11 cellular contexts compared by ENCODE assay signal in the genomic region with DNA sequence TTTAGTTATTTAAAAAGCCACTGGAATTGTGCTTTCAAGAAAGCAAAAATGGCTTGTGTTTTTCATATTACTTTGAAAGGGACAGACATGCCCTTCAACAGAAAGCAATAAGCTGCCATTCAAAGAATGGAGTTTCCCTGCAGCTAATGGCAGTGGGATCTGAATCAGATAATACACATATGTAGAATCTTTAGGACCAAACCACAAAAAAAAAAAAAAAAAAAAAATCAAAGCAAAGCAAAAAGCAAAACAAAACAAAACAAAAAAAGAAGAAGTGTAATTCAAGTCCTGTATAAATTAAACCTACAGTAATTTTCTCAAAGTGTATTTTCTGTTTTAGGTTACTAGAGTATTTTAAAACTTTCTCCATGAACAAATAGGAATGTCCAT.
DNase-seq lines count a peak whose midpoint lies in the region; ATAC-seq and TF ChIP-seq lines count a peak whose summit lies in the region.
"Had no signal": no experiment of that assay in that cellular context is flagged by ENCODE, and none has a peak within 500 bp of the region (broad histone marks: within the 10 kb centered on the region; RNA-seq: fewer than 3 reads in every experiment).

No MANE protein-coding gene starts in this region.

- H3K27ac ChIP-seq in left ventricle myocardium inferior (replicated peaks) (peak overlapping the region; percentile 64), right lobe of liver (peak overlapping the region in 2 of 3 donors; percentile 19 to 65), uterus (peak overlapping the region; percentile 59 to 68), neuronal stem cell (replicated peaks; ENCODE audit: low read length) (no peak overlapping the region)
- H3K27ac ChIP-seq: C4-2B had no signal

- peak overlapping the region; percentile 44; the same call in 1 of the 2 replicates for H3K27ac Mint-ChIP-seq in WTC11

- H3K4me1 Mint-ChIP-seq in WTC11, result peaks cover 69% of the 10 kb centered on the region

- no peak overlapping the region for H2BK120ac ChIP-seq in neuronal stem cell (ENCODE audit: low read depth, low read length)

- no peak overlapping the region for H3K18ac ChIP-seq in neuronal stem cell (ENCODE audit: low read length)

- H3K4me1 ChIP-seq in left ventricle myocardium inferior (peaks cover 54% of the 10 kb centered on the region), right lobe of liver (peaks cover 0 to 58% (median 21%) of the 10 kb centered on the region in 4 donors), uterus (peaks cover 3 to 5% of the 10 kb centered on the region in 2 donors), neuronal stem cell (ENCODE audit: control insufficient read depth in 2 of 2, insufficient read depth in 1 of 2, low read depth in 1 of 2, low read length in 2 of 2) (peaks cover 13 to 14% of the 10 kb centered on the region in 2 donors)

- POLR2A ChIA-PET in WTC11 (lab: Charles Lee), result no interaction called here

- H3K4ac ChIP-seq in neuronal stem cell (ENCODE audit: low read length), result no peak overlapping the region

- H3K36me3 ChIP-seq in left ventricle myocardium inferior, result no peaks in the 10 kb centered on the region
- no peaks in the 10 kb centered on the region for H3K36me3 ChIP-seq in right lobe of liver
- no peaks in the 10 kb centered on the region for H3K36me3 ChIP-seq in uterus
- no peaks in the 10 kb centered on the region for H3K36me3 ChIP-seq in neuronal stem cell (replicated peaks in 1 of 2; ENCODE audit: control insufficient read depth in 2 of 2, insufficient read depth in 2 of 2, low read length in 2 of 2)
- H3K36me3 ChIP-seq: ovary had no signal

- no peaks in the 10 kb centered on the region for H3K27me3 ChIP-seq in left ventricle myocardium inferior (ENCODE audit: low read depth)
- H3K27me3 ChIP-seq in right lobe of liver, result no peaks in the 10 kb centered on the region
- H3K27me3 ChIP-seq in uterus, result no peaks in the 10 kb centered on the region
- H3K27me3 ChIP-seq in neuronal stem cell (ENCODE audit: control insufficient read depth in 3 of 3, insufficient read depth in 3 of 3, low read depth in 1 of 3, low read length in 3 of 3), result no peaks in the 10 kb centered on the region
- H3K27me3 ChIP-seq: ovary had no signal

- DNase-seq in left ventricle myocardium inferior (no peak), left ventricle myocardium superior (no peak), WTC11 (ENCODE audit: low spot score) (no peak), right lobe of liver (no peak), uterus (no peak), NCI-H128 (lab: John Stamatoyannopoulos, UW; ENCODE audit: unreplicated experiment) (no peak), NCI-H748 (lab: John Stamatoyannopoulos, UW; ENCODE audit: unreplicated experiment) (no peak), neuronal stem cell (ENCODE audit: low spot score) (no peak)
- DNase-seq: NCI-H1694, ovary had no signal

- H3K4me3 Mint-ChIP-seq in WTC11, result peak overlapping the region; percentile 29; the same call in 1 of the 2 replicates

- TF ChIP-seq POLR2A in right lobe of liver (IDR thresholded peaks at IDR 0.05) (no peak), uterus (IDR thresholded peaks at IDR 0.05) (no peak)

- H4K91ac ChIP-seq in neuronal stem cell (ENCODE audit: low read depth, low read length, poor library complexity), result no peak overlapping the region

- no peaks in the 10 kb centered on the region for H3K79me1 ChIP-seq in neuronal stem cell (ENCODE audit: low read depth, low read length)

- no peak overlapping the region for H3K4me3 ChIP-seq in left ventricle myocardium inferior
- H3K4me3 ChIP-seq in right lobe of liver, result no peak overlapping the region
- H3K4me3 ChIP-seq in uterus, result no peak overlapping the region
- no peak overlapping the region for H3K4me3 ChIP-seq in neuronal stem cell (ENCODE audit: low read length in 2 of 2)
- H3K4me3 ChIP-seq: ovary had no signal

- ATAC-seq in left ventricle myocardium superior, result no peak
- ATAC-seq in WTC11, result no peak
- ATAC-seq in right lobe of liver, result no peak

- H3K36me3 Mint-ChIP-seq in WTC11, result no peaks in the 10 kb centered on the region

- no peak overlapping the region for H2BK5ac ChIP-seq in neuronal stem cell (ENCODE audit: low read length)

- H4K8ac ChIP-seq in neuronal stem cell (ENCODE audit: low read depth, low read length), result no peak overlapping the region

- no peak overlapping the region for H3K23ac ChIP-seq in neuronal stem cell (ENCODE audit: low read depth, low read length, poor library complexity)

- H3K9me3 ChIP-seq in left ventricle myocardium inferior (replicated peaks), result no peaks in the 10 kb centered on the region
- H3K9me3 ChIP-seq in right lobe of liver, result no peaks in the 10 kb centered on the region
- no peaks in the 10 kb centered on the region for H3K9me3 ChIP-seq in uterus
- no peaks in the 10 kb centered on the region for H3K9me3 ChIP-seq in neuronal stem cell (replicated peaks in 1 of 2; ENCODE audit: control insufficient read depth in 2 of 2, insufficient read depth in 1 of 2, low read depth in 1 of 2, low read length in 2 of 2)
- H3K9me3 ChIP-seq: ovary had no signal

- H2BK15ac ChIP-seq in neuronal stem cell (ENCODE audit: low read length), result no peak overlapping the region

- no peak overlapping the region for H3K4me2 ChIP-seq in neuronal stem cell (ENCODE audit: insufficient read depth, low read length, poor library complexity, severe bottlenecking)

- no peak overlapping the region for H3K9ac ChIP-seq in neuronal stem cell (ENCODE audit: low read depth, low read length, poor library complexity)

- H2BK12ac ChIP-seq in neuronal stem cell (ENCODE audit: low read length), result no peak overlapping the region

- TF ChIP-seq CTCF in left ventricle myocardium inferior (IDR thresholded peaks at IDR 0.05; ENCODE audit: borderline replicate concordance), result no peak
- no peak for TF ChIP-seq CTCF in WTC11 (IDR thresholded peaks at IDR 0.05)
- TF ChIP-seq CTCF in right lobe of liver (IDR thresholded peaks at IDR 0.05), result no peak
- no peak for TF ChIP-seq CTCF in uterus (IDR thresholded peaks at IDR 0.05)

- no peak overlapping the region for H2AK5ac ChIP-seq in neuronal stem cell (ENCODE audit: low read depth, low read length)

- CTCF ChIA-PET in WTC11 (lab: Charles Lee), result interaction anchor here (0.7 to 1.1 kb wide), 5 partner anchors 12 to 279 kb away, joined by 3 to 6 read pairs (median 3); no protein-coding TSS in a partner anchor

- no peaks in the 10 kb centered on the region for H3K9me3 Mint-ChIP-seq in WTC11

- no peaks in the 10 kb centered on the region for H3K27me3 Mint-ChIP-seq in WTC11 (ENCODE audit: low read depth)

- no peak overlapping the region for H3K14ac ChIP-seq in neuronal stem cell (ENCODE audit: low read length)

- intact Hi-C loops in left ventricle myocardium inferior (cut with micrococcal nuclease), result no loop called here
- intact Hi-C loops in left ventricle myocardium superior (cut with micrococcal nuclease), result no loop called here
- intact Hi-C loops in right lobe of liver (cut with DNase I), result no loop called here
- intact Hi-C loops in uterus (cut with DNase I; ENCODE audit: low total_unique reads), result no loop called here

- no peak overlapping the region for H2AFZ ChIP-seq in neuronal stem cell (ENCODE audit: low read length)

TF ChIP-seq in WTC11, 78 proteins besides CTCF, POLR2A, EP300 and RAD21 (continues in another document):
- TF ChIP-seq, protein P1, sequence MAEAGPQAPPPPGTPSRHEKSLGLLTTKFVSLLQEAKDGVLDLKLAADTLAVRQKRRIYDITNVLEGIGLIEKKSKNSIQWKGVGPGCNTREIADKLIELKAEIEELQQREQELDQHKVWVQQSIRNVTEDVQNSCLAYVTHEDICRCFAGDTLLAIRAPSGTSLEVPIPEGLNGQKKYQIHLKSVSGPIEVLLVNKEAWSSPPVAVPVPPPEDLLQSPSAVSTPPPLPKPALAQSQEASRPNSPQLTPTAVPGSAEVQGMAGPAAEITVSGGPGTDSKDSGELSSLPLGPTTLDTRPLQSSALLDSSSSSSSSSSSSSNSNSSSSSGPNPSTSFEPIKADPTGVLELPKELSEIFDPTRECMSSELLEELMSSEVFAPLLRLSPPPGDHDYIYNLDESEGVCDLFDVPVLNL (CRISPR knock-in tag; IDR thresholded peaks at IDR 0.05; ENCODE audit: borderline replicate concordance, low read depth), result no peak
- no peak for TF ChIP-seq ZNF396 (CRISPR knock-in tag; IDR thresholded peaks at IDR 0.05; ENCODE audit: borderline replicate concordance)
- TF ChIP-seq, protein P2, sequence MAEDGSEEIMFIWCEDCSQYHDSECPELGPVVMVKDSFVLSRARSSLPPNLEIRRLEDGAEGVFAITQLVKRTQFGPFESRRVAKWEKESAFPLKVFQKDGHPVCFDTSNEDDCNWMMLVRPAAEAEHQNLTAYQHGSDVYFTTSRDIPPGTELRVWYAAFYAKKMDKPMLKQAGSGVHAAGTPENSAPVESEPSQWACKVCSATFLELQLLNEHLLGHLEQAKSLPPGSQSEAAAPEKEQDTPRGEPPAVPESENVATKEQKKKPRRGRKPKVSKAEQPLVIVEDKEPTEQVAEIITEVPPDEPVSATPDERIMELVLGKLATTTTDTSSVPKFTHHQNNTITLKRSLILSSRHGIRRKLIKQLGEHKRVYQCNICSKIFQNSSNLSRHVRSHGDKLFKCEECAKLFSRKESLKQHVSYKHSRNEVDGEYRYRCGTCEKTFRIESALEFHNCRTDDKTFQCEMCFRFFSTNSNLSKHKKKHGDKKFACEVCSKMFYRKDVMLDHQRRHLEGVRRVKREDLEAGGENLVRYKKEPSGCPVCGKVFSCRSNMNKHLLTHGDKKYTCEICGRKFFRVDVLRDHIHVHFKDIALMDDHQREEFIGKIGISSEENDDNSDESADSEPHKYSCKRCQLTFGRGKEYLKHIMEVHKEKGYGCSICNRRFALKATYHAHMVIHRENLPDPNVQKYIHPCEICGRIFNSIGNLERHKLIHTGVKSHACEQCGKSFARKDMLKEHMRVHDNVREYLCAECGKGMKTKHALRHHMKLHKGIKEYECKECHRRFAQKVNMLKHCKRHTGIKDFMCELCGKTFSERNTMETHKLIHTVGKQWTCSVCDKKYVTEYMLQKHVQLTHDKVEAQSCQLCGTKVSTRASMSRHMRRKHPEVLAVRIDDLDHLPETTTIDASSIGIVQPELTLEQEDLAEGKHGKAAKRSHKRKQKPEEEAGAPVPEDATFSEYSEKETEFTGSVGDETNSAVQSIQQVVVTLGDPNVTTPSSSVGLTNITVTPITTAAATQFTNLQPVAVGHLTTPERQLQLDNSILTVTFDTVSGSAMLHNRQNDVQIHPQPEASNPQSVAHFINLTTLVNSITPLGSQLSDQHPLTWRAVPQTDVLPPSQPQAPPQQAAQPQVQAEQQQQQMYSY (CRISPR knock-in tag; IDR thresholded peaks at IDR 0.05), result no peak
